In genomic region chr3:40166997-40167396, GRCh38 we compare ENCODE assay signal across 22 cellular contexts.
A peak's percentile ranks its signal among the peaks of the same experiment; 100 is the strongest.
DNase-seq lines count a peak whose midpoint lies in the region; ATAC-seq and TF ChIP-seq lines count a peak whose summit lies in the region.
"Had no signal": no experiment of that assay in that cellular context is flagged by ENCODE, and none has a peak within 500 bp of the region (broad histone marks: within the 10 kb centered on the region; RNA-seq: fewer than 3 reads in every experiment).

No MANE protein-coding gene starts in this region.

- H3T11ph ChIP-seq in H9 (ENCODE audit: low read length) = no peak overlapping the region

- no peak overlapping the region for H3K27ac Mint-ChIP-seq in H9
- H3K27ac Mint-ChIP-seq: CD8-positive, alpha-beta memory T cell; IgD-negative memory B cell had no signal

- H4K8ac ChIP-seq in H9 (replicated peaks; ENCODE audit: insufficient read length, low read depth, low read length) (no peak overlapping the region), neuronal stem cell (ENCODE audit: low read depth, low read length) (no peak overlapping the region)

- H3K23ac ChIP-seq in H9 (ENCODE audit: insufficient read length, low read depth, low read length) = no peak overlapping the region
- no peak overlapping the region for H3K23ac ChIP-seq in neuronal stem cell (ENCODE audit: low read depth, low read length, poor library complexity)

- H3K9ac ChIP-seq in H9 (ENCODE audit: extremely low read depth, insufficient read length, low read length) = no peak overlapping the region
- no peak overlapping the region for H3K9ac ChIP-seq in neuronal stem cell (ENCODE audit: low read depth, low read length, poor library complexity)
- H3K9ac ChIP-seq: GM23248 had no signal

- peaks cover 4 to 7% of the 10 kb centered on the region in 2 experiments for H3K4me1 Mint-ChIP-seq in H9

- DNase-seq in H9 (peak; percentile 71), iPS DF 4.7 (ENCODE audit: extremely low read depth, low spot score) (peak; percentile 22), neuronal stem cell (ENCODE audit: low spot score) (no peak), SKM-1 treated with dmso at 0.1 percent for 144 hours (lab: John Stamatoyannopoulos, UW; ENCODE audit: unreplicated experiment) (no peak), T-helper 1 cell (no peak), heart right ventricle (no peak), NCI-H748 treated with DMSO at 0.1 percent for 48 hours (lab: John Stamatoyannopoulos, UW) (no peak)
- DNase-seq: C1 segment of cervical spinal cord; CD8-positive, alpha-beta memory T cell; DND-41; GDM1; GM23248; Kasumi-1; NCI-H1092 treated with DMSO at 0.1 percent for 48 hours; NCI-H2081; NCI-H510A; NCI-H774; OCI-M1; SHP77 had no signal

- H3K36me3 ChIP-seq in neuronal stem cell (replicated peaks in 1 of 2; ENCODE audit: control insufficient read depth in 2 of 2, insufficient read depth in 2 of 2, low read length in 2 of 2) = no peaks in the 10 kb centered on the region
- no peaks in the 10 kb centered on the region for H3K36me3 ChIP-seq in heart right ventricle

- no peak overlapping the region for H4K5ac ChIP-seq in H9 (ENCODE audit: insufficient read length, low read depth, low read length)

- H2BK5ac ChIP-seq in H9 (ENCODE audit: insufficient read length, low read length) = no peak overlapping the region
- no peak overlapping the region for H2BK5ac ChIP-seq in neuronal stem cell (ENCODE audit: low read length)

- H2AK5ac ChIP-seq in H9 (ENCODE audit: insufficient read length, low read length) = no peak overlapping the region
- H2AK5ac ChIP-seq in neuronal stem cell (ENCODE audit: low read depth, low read length) = peak overlapping the region; percentile 60

- H3K14ac ChIP-seq in H9 (ENCODE audit: insufficient read depth, low read length) (no peak overlapping the region), neuronal stem cell (ENCODE audit: low read length) (no peak overlapping the region)

- H3K36me3 Mint-ChIP-seq in H9 (ENCODE audit: insufficient read depth in 1 of 3, low read depth in 3 of 3) = peaks cover 0 to 2% (median 0%) of the 10 kb centered on the region in 3 experiments; a peak in 1 of 7 replicates
- H3K36me3 Mint-ChIP-seq: CD8-positive, alpha-beta memory T cell had no signal

- no peaks in the 10 kb centered on the region for H3K79me2 ChIP-seq in H9 (ENCODE audit: insufficient read depth, low read length)

- H2BK15ac ChIP-seq in H9 (ENCODE audit: low read depth, low read length) = no peak overlapping the region
- no peak overlapping the region for H2BK15ac ChIP-seq in neuronal stem cell (ENCODE audit: low read length)

- no peak overlapping the region for H3K4me3 Mint-ChIP-seq in H9
- H3K4me3 Mint-ChIP-seq: CD8-positive, alpha-beta memory T cell; IgD-negative memory B cell had no signal

- no peaks in the 10 kb centered on the region for H3K23me2 ChIP-seq in H9 (ENCODE audit: insufficient read length, low read depth, low read length, poor library complexity, severe bottlenecking)

- H3K27me3 ChIP-seq in H9 (ENCODE audit: insufficient read depth, low read length) (no peaks in the 10 kb centered on the region), neuronal stem cell (ENCODE audit: control insufficient read depth in 3 of 3, insufficient read depth in 3 of 3, low read depth in 1 of 3, low read length in 3 of 3) (no peaks in the 10 kb centered on the region), heart right ventricle (no peaks in the 10 kb centered on the region)

- intact Hi-C loops in heart right ventricle (cut with DNase I) = no loop called here

- H3K27ac ChIP-seq in H9 (ENCODE audit: insufficient read length, low read depth, low read length) (no peak overlapping the region), VCaP (peak overlapping the region; percentile 64), neuronal stem cell (replicated peaks; ENCODE audit: low read length) (no peak overlapping the region), heart right ventricle (no peak overlapping the region)
- H3K27ac ChIP-seq: GM23248, SK-N-MC had no signal

- H3K4ac ChIP-seq in H9 (ENCODE audit: low read depth, low read length) = no peak overlapping the region
- H3K4ac ChIP-seq in neuronal stem cell (ENCODE audit: low read length) = no peak overlapping the region

- no peaks in the 10 kb centered on the region; the same call in 1 of the 2 replicates for H3K4me1 ChIP-seq in H9 (ENCODE audit: insufficient read depth, low read length)
- H3K4me1 ChIP-seq in neuronal stem cell (ENCODE audit: control insufficient read depth in 2 of 2, insufficient read depth in 1 of 2, low read depth in 1 of 2, low read length in 2 of 2) = peaks cover 0 to 2% of the 10 kb centered on the region in 2 donors
- H3K4me1 ChIP-seq in heart right ventricle = no peaks in the 10 kb centered on the region

- H4K20me1 ChIP-seq in H9 (ENCODE audit: control insufficient read depth, insufficient read depth, insufficient read length) = peaks cover 2% of the 10 kb centered on the region

- no peak overlapping the region for H3K4me3 ChIP-seq in neuronal stem cell (ENCODE audit: low read length in 2 of 2)
- H3K4me3 ChIP-seq in heart right ventricle = no peak overlapping the region
- H3K4me3 ChIP-seq: GM23248, SK-N-MC had no signal

- TF ChIP-seq CTCF in H9 (conservative IDR thresholded peaks at IDR 0.05) (peak; percentile 59), VCaP (conservative IDR thresholded peaks at IDR 0.05) (no peak; the same call in 1 of the 2 replicates), heart right ventricle (IDR thresholded peaks at IDR 0.05) (no peak)

- ATAC-seq in heart right ventricle = no peak

- H4K91ac ChIP-seq in H9 (ENCODE audit: insufficient read length, low read depth, low read length) (no peak overlapping the region), neuronal stem cell (ENCODE audit: low read depth, low read length, poor library complexity) (no peak overlapping the region)

- H3K9me3 Mint-ChIP-seq in H9 = peaks cover 0 to under 1% of the 10 kb centered on the region in 2 experiments; a peak in 1 of 5 replicates

- no peak overlapping the region for H2BK12ac ChIP-seq in H9 (ENCODE audit: insufficient read length, low read depth, low read length)
- no peak overlapping the region for H2BK12ac ChIP-seq in neuronal stem cell (ENCODE audit: low read length)

- H3K4me2 ChIP-seq in H9 (ENCODE audit: insufficient read depth, insufficient read length, low read length) (no peak overlapping the region), neuronal stem cell (ENCODE audit: insufficient read depth, low read length, poor library complexity, severe bottlenecking) (no peak overlapping the region)

- H2BK20ac ChIP-seq in H9 (ENCODE audit: low read depth, low read length, poor library complexity, severe bottlenecking) = no peak overlapping the region

- H3K79me1 ChIP-seq in H9 (ENCODE audit: insufficient read depth, low read depth, low read length, poor library complexity, severe bottlenecking) (no peaks in the 10 kb centered on the region), neuronal stem cell (ENCODE audit: low read depth, low read length) (no peaks in the 10 kb centered on the region)

- no CpG with 5 or more reads among the region's 2 CpGs for WGBS in H9 (ENCODE audit: extremely low coverage, insufficient read length, low lambda C conversion rate)
- no CpG with 5 or more reads among the region's 2 CpGs for WGBS in neuronal stem cell (ENCODE audit: extremely low coverage in 2 of 2, insufficient read length in 2 of 2, insufficient replicate concordance in 1 of 2), 2 donors
- WGBS in heart right ventricle, 2 donors = 53 to 72% methylated on average over 2 of the region's 2 CpGs

- no peak overlapping the region for H3K18ac ChIP-seq in H9 (ENCODE audit: insufficient read length, low read depth, low read length)
- no peak overlapping the region for H3K18ac ChIP-seq in neuronal stem cell (ENCODE audit: low read length)

- H2BK120ac ChIP-seq in H9 (ENCODE audit: low read depth, low read length, poor library complexity, severe bottlenecking) (no peak overlapping the region), neuronal stem cell (ENCODE audit: low read depth, low read length) (no peak overlapping the region)

- no peaks in the 10 kb centered on the region for H3K9me3 ChIP-seq in H9 (ENCODE audit: control insufficient read depth, low read depth, low read length)
- no peaks in the 10 kb centered on the region for H3K9me3 ChIP-seq in neuronal stem cell (replicated peaks in 1 of 2; ENCODE audit: control insufficient read depth in 2 of 2, insufficient read depth in 1 of 2, low read depth in 1 of 2, low read length in 2 of 2)
- no peaks in the 10 kb centered on the region for H3K9me3 ChIP-seq in heart right ventricle

- peaks cover 2% of the 10 kb centered on the region; the same call in 1 of the 2 replicates for H3K27me3 Mint-ChIP-seq in H9 (ENCODE audit: low read depth)

- H2AFZ ChIP-seq in H9 (ENCODE audit: low read length) (no peak overlapping the region), neuronal stem cell (ENCODE audit: low read length) (peak overlapping the region; percentile 11)
- H2AFZ ChIP-seq: GM23248 had no signal

- H3K56ac ChIP-seq in H9 (ENCODE audit: insufficient read length, low read depth, low read length) = no peak overlapping the region

Comparison
In these comparisons a context has a peak if more than half of its experiments do, and no peak if none do; other contexts are left out.
1. DNase-seq: peak in H9 (single experiment) and iPS DF 4.7 (single experiment); none in neuronal stem cell (single experiment), SKM-1 treated with dmso at 0.1 percent for 144 hours (single experiment), T-helper 1 cell (0 of 5), heart right ventricle (0 of 2) and NCI-H748 treated with DMSO at 0.1 percent for 48 hours (single experiment).